ENCODE assay signal across 8 cellular contexts in genomic region chr19:6108721-6109633, GRCh38. TPM values are rescaled to one million over a fixed set of nuclear protein-coding genes. Genes with fewer than 3 reads are reported as not detected.
DNase-seq lines count a peak whose midpoint lies in the region; ATAC-seq, FAIRE-seq and TF ChIP-seq lines count a peak whose summit lies in the region.

No MANE protein-coding gene starts in this region.

- no peak overlapping the region for H3K9ac ChIP-seq in parathyroid adenoma

- no peak for FAIRE-seq in H54 (lab: Jason Lieb, UNC)

- H3K4me3 ChIP-seq in Panc1 (ENCODE audit: low read depth in 2 of 2, low read length in 2 of 2) (peak overlapping the region; percentile 59 to 75), cardiac muscle cell (peak overlapping the region; percentile 45), parathyroid adenoma (ENCODE audit: low read depth, low read length) (peak overlapping the region; percentile 66)

- no peaks in the 10 kb centered on the region for H3K36me3 Mint-ChIP-seq in activated naive CD4-positive, alpha-beta T cell treated with anti-CD3 and anti-CD28 coated beads, Interleukin-2, amount 50 U/mL, for 24 hours

- intact Hi-C loops in Panc1 (cut with micrococcal nuclease; ENCODE audit: unreplicated experiment): no loop called here

- H3K79me2 ChIP-seq in parathyroid adenoma: no peaks in the 10 kb centered on the region

- POLR2A ChIA-PET in Panc1 (lab: Charles Lee): interaction anchor here (0.6 kb wide), 1 partner anchor 10 kb away, joined by 3 read pairs; no protein-coding TSS in a partner anchor

- DNase-seq in H54 (ENCODE audit: insufficient read length, low spot score): peak; percentile 26
- no peak for DNase-seq in Panc1 (ENCODE audit: low read depth, low spot score)
- DNase-seq in cardiac muscle cell (ENCODE audit: low read depth in 1 of 2, low spot score in 1 of 2): peak in 1 of 2 donors; percentile 78
- no peak for DNase-seq in midbrain (lab: John Stamatoyannopoulos, UW)

- H3K36me3 ChIP-seq in Panc1 (ENCODE audit: control insufficient read depth, insufficient read depth, low read length) (no peaks in the 10 kb centered on the region), cardiac muscle cell (no peaks in the 10 kb centered on the region), parathyroid adenoma (ENCODE audit: control insufficient read depth, insufficient read depth, low read length) (no peaks in the 10 kb centered on the region)

- H3K4me1 Mint-ChIP-seq in activated naive CD4-positive, alpha-beta T cell treated with anti-CD3 and anti-CD28 coated beads, Interleukin-2, amount 50 U/mL, for 24 hours: peaks cover 26% of the 10 kb centered on the region

- no TSS peak for BruUV-seq in Panc1 (replicated peaks; lab: Mats Ljungman, UMichigan)

- no peaks in the 10 kb centered on the region for H3K27me3 Mint-ChIP-seq in activated naive CD4-positive, alpha-beta T cell treated with anti-CD3 and anti-CD28 coated beads, Interleukin-2, amount 50 U/mL, for 24 hours

- TF ChIP-seq POLR2A in H54 (IDR thresholded peaks at IDR 0.05; ENCODE audit: low read depth, low read length): no peak

- H3K27ac ChIP-seq in Panc1 (ENCODE audit: low read length) (peak overlapping the region; percentile 73), cardiac muscle cell (no peak overlapping the region), parathyroid adenoma (peak overlapping the region; percentile 45)

- in situ Hi-C loops in Panc1 (cut with HindIII; ENCODE audit: low pct_unique_long_range_greater_than_20kb, low sequenced_read_pairs): no loop called here

- peak overlapping the region; percentile 96 for H3K4me2 ChIP-seq in parathyroid adenoma (ENCODE audit: low read length)

- H3K9me3 ChIP-seq in Panc1 (ENCODE audit: control insufficient read depth, insufficient read depth, low read depth, low read length) (no peaks in the 10 kb centered on the region), cardiac muscle cell (ENCODE audit: low read depth) (no peaks in the 10 kb centered on the region), parathyroid adenoma (ENCODE audit: control insufficient read depth, low read length) (no peaks in the 10 kb centered on the region)

- H3K9me3 Mint-ChIP-seq in activated naive CD4-positive, alpha-beta T cell treated with anti-CD3 and anti-CD28 coated beads, Interleukin-2, amount 50 U/mL, for 24 hours: no peaks in the 10 kb centered on the region

- peak overlapping the region; percentile 87 for H3K27ac Mint-ChIP-seq in activated naive CD4-positive, alpha-beta T cell treated with anti-CD3 and anti-CD28 coated beads, Interleukin-2, amount 50 U/mL, for 24 hours

- H3K4me1 ChIP-seq in Panc1 (ENCODE audit: control insufficient read depth, insufficient read depth, low read length): peaks cover 5% of the 10 kb centered on the region
- H3K4me1 ChIP-seq in cardiac muscle cell (ENCODE audit: low read depth): peaks cover 8% of the 10 kb centered on the region
- H3K4me1 ChIP-seq in parathyroid adenoma: peaks cover 9% of the 10 kb centered on the region

- TF ChIP-seq CTCF in Panc1 (IDR thresholded peaks at IDR 0.05) (no peak), cardiac muscle cell (IDR thresholded peaks at IDR 0.05; ENCODE audit: low read depth, low read length) (no peak), parathyroid adenoma (IDR thresholded peaks at IDR 0.05) (no peak)

- peak overlapping the region; percentile 92 for H2AFZ ChIP-seq in parathyroid adenoma

- H3K27me3 ChIP-seq in Panc1 (ENCODE audit: control insufficient read depth, insufficient read depth, low read length) (no peaks in the 10 kb centered on the region), cardiac muscle cell (peaks cover 25% of the 10 kb centered on the region), parathyroid adenoma (ENCODE audit: control insufficient read depth, insufficient read depth, low read length) (no peaks in the 10 kb centered on the region)

- CTCF ChIA-PET in Panc1 (lab: Charles Lee): interaction anchor here (1.3 kb wide), 1 partner anchor 17 kb away, joined by 3 read pairs; no protein-coding TSS in a partner anchor

- ATAC-seq in Panc1: peak; percentile 9; the same call in 1 of the 2 replicates
- no peak for ATAC-seq in GM18867 (IDR thresholded peaks at IDR 0.05; ENCODE audit: unreplicated experiment)
- no peak for ATAC-seq in GM21360 (IDR thresholded peaks at IDR 0.05; ENCODE audit: unreplicated experiment)

- H3K4me3 Mint-ChIP-seq in activated naive CD4-positive, alpha-beta T cell treated with anti-CD3 and anti-CD28 coated beads, Interleukin-2, amount 50 U/mL, for 24 hours: peak overlapping the region; percentile 90

RNA-seq across cellular contexts. Expression of gene RFX2, which starts 1.3 kb away (rescaled TPM):
- total RNA-seq in Panc1 (2021; ENCODE audit: unreplicated experiment) (8.0 TPM), cardiac muscle cell (2.9 and 3.0 TPM in 2 replicates)
- 7.3 TPM for polyA plus RNA-seq in Panc1 (2012; ENCODE audit: insufficient read length)
- polyA plus RNA-seq in cardiac muscle cell: 3.9 and 7.7 TPM in 2 replicates

RNA-seq across cellular contexts. Expression of gene ACSBG2, which starts 26.5 kb away (rescaled TPM):
- not detected for total RNA-seq in Panc1 (2021; ENCODE audit: unreplicated experiment)
- not detected for polyA plus RNA-seq in Panc1 (2012; ENCODE audit: insufficient read length)
- not detected in 2 replicates for total RNA-seq in cardiac muscle cell
- 0.21 TPM in 1 of 2 replicates, not detected in the other for polyA plus RNA-seq in cardiac muscle cell
